In genomic region chr2:118059919-118060478, GRCh38 we compare ENCODE assay signal across 9 cellular contexts. TPM values are rescaled to one million over a fixed set of nuclear protein-coding genes. Genes with fewer than 3 reads are reported as not detected.
DNase-seq lines count a peak whose midpoint lies in the region; ATAC-seq and TF ChIP-seq lines count a peak whose summit lies in the region.
"Had no signal": no experiment of that assay in that cellular context is flagged by ENCODE, and none has a peak within 500 bp of the region (broad histone marks: within the 10 kb centered on the region; RNA-seq: fewer than 3 reads in every experiment).

No MANE protein-coding gene starts in this region.

- no peaks in the 10 kb centered on the region for H3K79me2 ChIP-seq in DOHH2 (ENCODE audit: control insufficient read depth, low read length)

- H3K27ac ChIP-seq in DOHH2 (ENCODE audit: low read depth, low read length) (0 out of 2 replicates have a peak overlapping the region, but pooled peaks have one; percentile 8), neutrophil (peak overlapping the region; percentile 76), stomach (no peak overlapping the region)

- WGBS in stomach, 5 donors, result 31 to 58% (median 41%) methylated on average over 4 of the region's 4 CpGs

- H3K4me1 Mint-ChIP-seq in activated T-helper 17 cell treated with anti-CD3 and anti-CD28 coated beads, Interleukin-2, amount 50 U/mL, for 72 hours, result peaks cover 15% of the 10 kb centered on the region

- TF ChIP-seq CTCF in DOHH2 (IDR thresholded peaks at IDR 0.05; ENCODE audit: low read depth, low read length, poor library complexity, severe bottlenecking), result no peak
- no peak for TF ChIP-seq CTCF in neutrophil (IDR thresholded peaks at IDR 0.05)
- TF ChIP-seq CTCF in stomach (IDR thresholded peaks at IDR 0.05), result no peak

- H3K36me3 Mint-ChIP-seq in activated T-helper 17 cell treated with anti-CD3 and anti-CD28 coated beads, Interleukin-2, amount 50 U/mL, for 72 hours (ENCODE audit: low read depth), result no peaks in the 10 kb centered on the region

- H3K4me3 ChIP-seq in DOHH2 (ENCODE audit: low read length) (peak overlapping the region; percentile 15; the same call in 1 of the 2 replicates), neutrophil (ENCODE audit: low read depth in 1 of 2, low read length in 1 of 2) (no peak overlapping the region), stomach (no peak overlapping the region)

- H3K4me1 ChIP-seq in DOHH2 (ENCODE audit: control insufficient read depth, low read length) (peaks cover 58% of the 10 kb centered on the region), neutrophil (ENCODE audit: control insufficient read depth in 1 of 2, insufficient read depth in 1 of 2, low read depth in 1 of 2, low read length in 1 of 2) (peaks cover 50 to 60% of the 10 kb centered on the region in 2 experiments), stomach (peaks cover 0 to 7% (median 1%) of the 10 kb centered on the region in 4 donors)

- H3K9me2 ChIP-seq in DOHH2 (replicated peaks; ENCODE audit: control insufficient read depth, low read length), result no peaks in the 10 kb centered on the region

- no peak for TF ChIP-seq EP300 in stomach (IDR thresholded peaks at IDR 0.05)

- no peak for TF ChIP-seq POLR2A in stomach (IDR thresholded peaks at IDR 0.05)

- H3K27me3 ChIP-seq in DOHH2 (ENCODE audit: control insufficient read depth, low read length) (no peaks in the 10 kb centered on the region), neutrophil (no peaks in the 10 kb centered on the region), stomach (peaks cover 0 to 12% (median 0%) of the 10 kb centered on the region in 3 donors)

- no peaks in the 10 kb centered on the region for H4K20me1 ChIP-seq in DOHH2 (ENCODE audit: control insufficient read depth, insufficient read depth, low read depth, low read length)

- H3K36me3 ChIP-seq in DOHH2 (ENCODE audit: control insufficient read depth, low read length), result no peaks in the 10 kb centered on the region
- no peaks in the 10 kb centered on the region for H3K36me3 ChIP-seq in neutrophil
- no peaks in the 10 kb centered on the region for H3K36me3 ChIP-seq in stomach

- DNase-seq in hippocampal formation (lab: John Stamatoyannopoulos, UW) (no peak), amygdala (lab: John Stamatoyannopoulos, UW) (no peak), stomach (no peak)
- DNase-seq in NK-92 treated with Interleukin-12 subunit alpha and Interleukin-12 subunit beta, amount 100 ng/mL, for 24 hours (lab: John Stamatoyannopoulos, UW), result no peak
- DNase-seq: NCI-H1694 treated with DMSO at 0.1 percent for 48 hours had no signal

- H3K9me3 Mint-ChIP-seq in activated T-helper 17 cell treated with anti-CD3 and anti-CD28 coated beads, Interleukin-2, amount 50 U/mL, for 72 hours, result no peaks in the 10 kb centered on the region

- peak overlapping the region; percentile 33 for H3K4me3 Mint-ChIP-seq in activated T-helper 17 cell treated with anti-CD3 and anti-CD28 coated beads, Interleukin-2, amount 50 U/mL, for 72 hours

- peak overlapping the region; percentile 73 for H3K27ac Mint-ChIP-seq in activated T-helper 17 cell treated with anti-CD3 and anti-CD28 coated beads, Interleukin-2, amount 50 U/mL, for 72 hours

- H3K27me3 Mint-ChIP-seq in activated T-helper 17 cell treated with anti-CD3 and anti-CD28 coated beads, Interleukin-2, amount 50 U/mL, for 72 hours, result peaks cover 2% of the 10 kb centered on the region

- H3K9me3 ChIP-seq in DOHH2 (ENCODE audit: control insufficient read depth, insufficient read depth, low read length) (no peaks in the 10 kb centered on the region), neutrophil (no peaks in the 10 kb centered on the region), stomach (no peaks in the 10 kb centered on the region)

- H3F3A ChIP-seq in DOHH2 (ENCODE audit: control insufficient read depth, insufficient read depth), result peaks cover 16% of the 10 kb centered on the region

- intact Hi-C loops in stomach (cut with DNase I; ENCODE audit: low total_unique reads), result no loop called here

- ATAC-seq in HG03342 (IDR thresholded peaks at IDR 0.05; ENCODE audit: unreplicated experiment), result peak; percentile 24
- ATAC-seq in activated T-helper 17 cell treated with anti-CD3 and anti-CD28 coated beads, Interleukin-2, amount 50 U/mL, for 72 hours (replicated peaks), result peak; percentile 86

- H3K4me2 ChIP-seq in DOHH2 (ENCODE audit: low read length), result peak overlapping the region; percentile 33

RNA-seq across cellular contexts. Expression of gene INSIG2, which starts 28.3 kb away (rescaled TPM):
- 100 to 1,000 TPM in 1 of 2 donors, 10 to 100 TPM in 1; 75.4 to 309 TPM for total RNA-seq in activated T-helper 17 cell treated with anti-CD3 and anti-CD28 coated beads, Interleukin-2, amount 50 U/mL, for 72 hours
- 10 to 100 TPM in 3 of 5 donors, 1 to 10 TPM in 2; 6.7 to 37.8 (median 11.1) TPM for total RNA-seq in stomach
- polyA plus RNA-seq in stomach, result 10 to 100 TPM in 1 of 3 donors, 1 to 10 TPM in 2; 9.5 to 11.9 (median 9.6) TPM

RNA-seq across cellular contexts. Expression of gene CCDC93, which starts 46.1 kb away (rescaled TPM):
- 10 to 100 TPM; 30.6 to 43.6 TPM for total RNA-seq in activated T-helper 17 cell treated with anti-CD3 and anti-CD28 coated beads, Interleukin-2, amount 50 U/mL, for 72 hours
- total RNA-seq in stomach, result 10 to 100 TPM; 15.6 to 63.9 (median 33.3) TPM
- 1 to 10 TPM; 3.1 to 4.3 (median 3.8) TPM for polyA plus RNA-seq in stomach

Comparison
In these comparisons a context has a peak if more than half of its experiments do, and no peak if none do; other contexts are left out.
1. H3K27ac ChIP-seq: peak in DOHH2 (single experiment) and neutrophil (single experiment); none in stomach (0 of 5).